ENCODE assay signal across 8 cellular contexts in genomic region chr13:50357586-50358118, GRCh38.
DNase-seq lines count a peak whose midpoint lies in the region; ATAC-seq and TF ChIP-seq lines count a peak whose summit lies in the region.

No MANE protein-coding gene starts in this region.

- peak; percentile 71 for DNase-seq in GM04504 (ENCODE audit: low read depth)
- peak; percentile 15 for DNase-seq in RWPE1 (ENCODE audit: low spot score)
- DNase-seq in sigmoid colon, result peak; percentile 67
- no peak for DNase-seq in activated CD4-positive, alpha-beta T cell treated with anti-CD3 and anti-CD28 coated beads for 48 hours
- DNase-seq in middle frontal gyrus (ENCODE audit: extremely low spot score, low spot score), result no peak
- no peak for DNase-seq in CD1c-positive myeloid dendritic cell (ENCODE audit: extremely low spot score)
- DNase-seq in activated CD4-positive, alpha-beta T cell treated with anti-CD3 and anti-CD28 coated beads, Interleukin-2, amount 50 U/mL, for 1 hour, result no peak

- POLR2A ChIA-PET in RWPE1 (lab: Yijun Ruan, JAX; ENCODE audit: low non-redundant PET), result no interaction called here

- H3K9me3 ChIP-seq in gastroesophageal sphincter (no peaks in the 10 kb centered on the region), sigmoid colon (no peaks in the 10 kb centered on the region)

- intact Hi-C loops in sigmoid colon (cut with DNase I), result loop anchor here (5.0 kb wide), 1 partner anchor 170 kb away; no protein-coding TSS in a partner anchor

- no peak for TF ChIP-seq CTCF in RWPE1 (conservative IDR thresholded peaks at IDR 0.05; ENCODE audit: low read depth)
- TF ChIP-seq CTCF in gastroesophageal sphincter (IDR thresholded peaks at IDR 0.05), result no peak
- no peak for TF ChIP-seq CTCF in sigmoid colon (IDR thresholded peaks at IDR 0.05)

- H3K4me3 ChIP-seq in gastroesophageal sphincter, result no peak overlapping the region
- H3K4me3 ChIP-seq in sigmoid colon, result no peak overlapping the region

- H3K27me3 ChIP-seq in gastroesophageal sphincter, result no peaks in the 10 kb centered on the region
- H3K27me3 ChIP-seq in sigmoid colon, result no peaks in the 10 kb centered on the region

- 19 to 50% methylated on average over 5 to 9 of the region's 9 CpGs for WGBS in gastroesophageal sphincter (ENCODE audit: low coverage in 1 of 2), 2 donors
- WGBS in sigmoid colon, 2 donors, result 30 to 61% methylated on average over 9 of the region's 9 CpGs

- H3K36me3 ChIP-seq in gastroesophageal sphincter, result no peaks in the 10 kb centered on the region
- H3K36me3 ChIP-seq in sigmoid colon, result no peaks in the 10 kb centered on the region

- peak; percentile 46 for ATAC-seq in gastroesophageal sphincter

- TF ChIP-seq POLR2A in gastroesophageal sphincter (IDR thresholded peaks at IDR 0.05), result no peak
- TF ChIP-seq POLR2A in sigmoid colon (IDR thresholded peaks at IDR 0.05), result no peak

- CTCF ChIA-PET in RWPE1 (lab: Yijun Ruan, JAX), result interaction anchor here (0.7 kb wide), 2 partner anchors 33 to 220 kb away, joined by 4 to 6 read pairs; no protein-coding TSS in a partner anchor

- H3K27ac ChIP-seq in RWPE1, result no peak overlapping the region
- H3K27ac ChIP-seq in gastroesophageal sphincter, result peak overlapping the region; percentile 31 to 72 (median 50)
- H3K27ac ChIP-seq in sigmoid colon, result peak overlapping the region; percentile 23 to 78 (median 64)

- TF ChIP-seq EP300 in gastroesophageal sphincter (IDR thresholded peaks at IDR 0.05), result no peak
- no peak for TF ChIP-seq EP300 in sigmoid colon (IDR thresholded peaks at IDR 0.05)

- H3K4me1 ChIP-seq in gastroesophageal sphincter, result peaks cover 12 to 45% (median 14%) of the 10 kb centered on the region in 3 donors
- peaks cover 0 to 36% (median 30%) of the 10 kb centered on the region in 4 donors for H3K4me1 ChIP-seq in sigmoid colon

Comparison
In these comparisons a context has a peak if more than half of its experiments do, and no peak if none do; other contexts are left out.
1. DNase-seq: peak in GM04504 (single experiment), RWPE1 (single experiment) and sigmoid colon (single experiment); none in activated CD4-positive, alpha-beta T cell treated with anti-CD3 and anti-CD28 coated beads for 48 hours (single experiment), middle frontal gyrus (single experiment), CD1c-positive myeloid dendritic cell (single experiment) and activated CD4-positive, alpha-beta T cell treated with anti-CD3 and anti-CD28 coated beads, Interleukin-2, amount 50 U/mL, for 1 hour (single experiment).